ENCODE assay signal across 8 cellular contexts in genomic region chr7:142603870-142604448, GRCh38.
DNase-seq lines count a peak whose midpoint lies in the region; ATAC-seq, FAIRE-seq and TF ChIP-seq lines count a peak whose summit lies in the region.

No MANE protein-coding gene starts in this region.

- no peak overlapping the region for H3K9ac ChIP-seq in fibroblast of lung (ENCODE audit: insufficient read depth, low read length)

- peaks cover under 1% of the 10 kb centered on the region for H3K4me1 Mint-ChIP-seq in activated CD8-positive, alpha-beta T cell treated with anti-CD3 and anti-CD28 coated beads, Interleukin-2, amount 10 ng/mL, durations not matched to agents 7 days and 5 days (ENCODE audit: low read depth)

- H3K79me2 ChIP-seq in fibroblast of lung (ENCODE audit: control insufficient read depth, insufficient read depth, low read length) = no peaks in the 10 kb centered on the region

- no peak overlapping the region for H2AFZ ChIP-seq in fibroblast of lung (ENCODE audit: low read length)

- no peaks in the 10 kb centered on the region for H4K20me1 ChIP-seq in fibroblast of lung (ENCODE audit: control insufficient read depth, extremely low read depth, insufficient read depth, low read length)

- H3K4me1 ChIP-seq in fibroblast of lung (ENCODE audit: control insufficient read depth, extremely low read depth, insufficient read depth, low read length) = peaks cover 2% of the 10 kb centered on the region
- H3K4me1 ChIP-seq in pancreas = no peaks in the 10 kb centered on the region

- WGBS in pancreas, 2 donors = 19 to 21% methylated on average over 9 of the region's 9 CpGs

- H3K36me3 ChIP-seq in fibroblast of lung (ENCODE audit: control insufficient read depth, insufficient read depth, low read length) (no peaks in the 10 kb centered on the region), pancreas (no peaks in the 10 kb centered on the region)

- POLR2A ChIA-PET in activated CD8-positive, alpha-beta T cell treated with anti-CD3 and anti-CD28 coated beads, Interleukin-2, amount 10 ng/mL, durations not matched to agents 7 days and 5 days (lab: Charles Lee) = interaction anchor here (0.8 kb wide), 1 partner anchor 179 kb away, joined by 4 read pairs; no protein-coding TSS in a partner anchor

- no peaks in the 10 kb centered on the region for H3K9me3 Mint-ChIP-seq in activated CD8-positive, alpha-beta T cell treated with anti-CD3 and anti-CD28 coated beads, Interleukin-2, amount 10 ng/mL, durations not matched to agents 7 days and 5 days (ENCODE audit: insufficient read depth)

- intact Hi-C loops in pancreas (cut with DNase I) = no loop called here

- no peaks in the 10 kb centered on the region for H3K27me3 ChIP-seq in fibroblast of lung (ENCODE audit: control insufficient read depth, insufficient read depth, low read length)
- no peaks in the 10 kb centered on the region for H3K27me3 ChIP-seq in pancreas

- no peak for FAIRE-seq in pancreas (lab: Jason Lieb, UNC)

- H3K4me2 ChIP-seq in fibroblast of lung (ENCODE audit: extremely low read depth, insufficient read depth, low read length) = peak overlapping the region; percentile 48

- H3K36me3 Mint-ChIP-seq in activated CD8-positive, alpha-beta T cell treated with anti-CD3 and anti-CD28 coated beads, Interleukin-2, amount 10 ng/mL, durations not matched to agents 7 days and 5 days (ENCODE audit: low read depth) = no peaks in the 10 kb centered on the region

- peak overlapping the region in 3 of 4 experiments; percentile 18 to 64 (median 22) for H3K4me3 ChIP-seq in fibroblast of lung (replicated peaks in 1 of 4; ENCODE audit: control extremely low read depth in 1 of 4, insufficient read depth in 1 of 4, low read depth in 3 of 4, low read length in 4 of 4)
- no peak overlapping the region for H3K4me3 ChIP-seq in pancreas

- H3K27ac Mint-ChIP-seq in activated CD8-positive, alpha-beta T cell treated with anti-CD3 and anti-CD28 coated beads, Interleukin-2, amount 10 ng/mL, durations not matched to agents 7 days and 5 days = no peak overlapping the region

- H3K4me3 Mint-ChIP-seq in activated CD8-positive, alpha-beta T cell treated with anti-CD3 and anti-CD28 coated beads, Interleukin-2, amount 10 ng/mL, durations not matched to agents 7 days and 5 days = no peak overlapping the region

- TF ChIP-seq CTCF in fibroblast of lung (conservative IDR thresholded peaks at IDR 0.05 in 1 of 2, IDR thresholded peaks at IDR 0.05 in 1 of 2; ENCODE audit: low read depth in 1 of 2, low read length in 2 of 2) = peak; percentile 94 to 95
- TF ChIP-seq CTCF in pancreas (IDR thresholded peaks at IDR 0.05) = peak; percentile 41 to 60 (median 55)

- CTCF ChIA-PET in activated CD8-positive, alpha-beta T cell treated with anti-CD3 and anti-CD28 coated beads, Interleukin-2, amount 10 ng/mL, durations not matched to agents 7 days and 5 days (lab: Charles Lee) = interaction anchor here (0.6 to 2.8 kb wide), 26 partner anchors 11 to 629 kb away, joined by 3 to 22 read pairs (median 4); partner anchors contain the start of gene EPHB6

- H3K27ac ChIP-seq in fibroblast of lung (ENCODE audit: insufficient read depth, low read length) = no peak overlapping the region
- no peak overlapping the region for H3K27ac ChIP-seq in pancreas

- H3K9me3 ChIP-seq in fibroblast of lung (ENCODE audit: control insufficient read depth, insufficient read depth, low read depth, low read length) = no peaks in the 10 kb centered on the region
- H3K9me3 ChIP-seq in pancreas = no peaks in the 10 kb centered on the region

- ATAC-seq in HG02884 (IDR thresholded peaks at IDR 0.05; ENCODE audit: unreplicated experiment) (peak; percentile 59), pancreas (peak; percentile 61 to 91 (median 85)), GM18858 (IDR thresholded peaks at IDR 0.05; ENCODE audit: unreplicated experiment) (no peak)
- peak; percentile 53 for ATAC-seq in activated CD8-positive, alpha-beta T cell treated with anti-CD3 and anti-CD28 coated beads, Interleukin-2, amount 10 ng/mL, durations not matched to agents 7 days and 5 days

- peak; percentile 44 for DNase-seq in NOMO-1 treated with DMSO at 0.1 percent for 48 hours (lab: John Stamatoyannopoulos, UW; ENCODE audit: unreplicated experiment)
- DNase-seq in NOMO-1 treated with dmso at 0.1 percent for 144 hours (lab: John Stamatoyannopoulos, UW; ENCODE audit: unreplicated experiment) = no peak
- peak; percentile 77 for DNase-seq in NCI-H69 (lab: John Stamatoyannopoulos, UW)
- peak; percentile 66 for DNase-seq in activated CD8-positive, alpha-beta T cell treated with anti-CD3 and anti-CD28 coated beads, Interleukin-2, amount 10 ng/mL, durations not matched to agents 7 days and 5 days
- peak; percentile 52 to 73 for DNase-seq in fibroblast of lung (ENCODE audit: low read depth in 2 of 2)
- DNase-seq in pancreas = peak in 1 of 6 donors; percentile 51

- peaks cover 12% of the 10 kb centered on the region for H3K27me3 Mint-ChIP-seq in activated CD8-positive, alpha-beta T cell treated with anti-CD3 and anti-CD28 coated beads, Interleukin-2, amount 10 ng/mL, durations not matched to agents 7 days and 5 days (ENCODE audit: low read depth)

Comparison
In these comparisons a context has a peak if more than half of its experiments do, and no peak if none do; other contexts are left out.
1. H3K4me3 ChIP-seq: peak in fibroblast of lung (3 of 4); none in pancreas (0 of 4).